In the genomic region with DNA sequence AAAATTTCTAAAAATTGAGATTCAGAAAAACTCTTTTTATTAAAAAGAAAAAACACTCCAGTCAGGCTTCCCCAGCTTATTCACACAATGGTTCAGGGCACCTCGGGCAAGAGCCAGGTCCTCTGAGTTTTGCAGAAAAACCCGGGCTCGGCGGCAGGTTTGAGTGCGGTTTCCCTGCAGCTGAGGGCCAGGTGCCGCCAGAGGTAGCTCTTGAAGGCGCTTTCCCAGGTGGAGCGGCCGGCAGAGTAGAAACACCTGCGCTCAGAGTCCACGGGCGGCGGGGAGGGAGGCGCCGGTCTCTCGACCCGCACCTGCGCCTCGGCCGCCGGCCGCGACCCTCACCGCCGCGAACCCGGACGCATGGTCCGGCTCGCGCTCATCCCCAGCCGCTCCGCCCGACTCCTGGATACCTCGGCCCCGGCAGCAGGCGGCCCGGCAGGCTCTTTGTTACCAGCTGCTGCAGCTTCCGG, we compare ENCODE assay signal across 9 cellular contexts. TPM values are rescaled to one million over a fixed set of nuclear protein-coding genes. Genes with fewer than 3 reads are reported as not detected.
DNase-seq lines count a peak whose midpoint lies in the region; ATAC-seq, FAIRE-seq and TF ChIP-seq lines count a peak whose summit lies in the region.
"Had no signal": no experiment of that assay in that cellular context is flagged by ENCODE, and none has a peak within 500 bp of the region (broad histone marks: within the 10 kb centered on the region; RNA-seq: fewer than 3 reads in every experiment).

No MANE protein-coding gene starts in this region.

- intact Hi-C loops in kidney (cut with DNase I) (no loop called here), stomach (cut with DNase I; ENCODE audit: low total_unique reads) (no loop called here)

- no peaks in the 10 kb centered on the region for H3K9me3 Mint-ChIP-seq in activated naive CD4-positive, alpha-beta T cell treated with anti-CD3 and anti-CD28 coated beads, Interleukin-2, amount 50 U/mL, for 24 hours

- H3K9me3 ChIP-seq in kidney (ENCODE audit: control insufficient read depth in 1 of 2, low read length in 2 of 2) (no peaks in the 10 kb centered on the region), stomach (no peaks in the 10 kb centered on the region)

- ATAC-seq in GM18870 (IDR thresholded peaks at IDR 0.05; ENCODE audit: unreplicated experiment) (peak; percentile 14), HG03575 (IDR thresholded peaks at IDR 0.05; ENCODE audit: extremely low read depth, insufficient number of reproducible peaks, low FRiP score, unreplicated experiment) (peak; percentile 2), GM18505 (IDR thresholded peaks at IDR 0.05; ENCODE audit: unreplicated experiment) (no peak)

- no peaks in the 10 kb centered on the region for H3K27me3 ChIP-seq in stomach

- H3K27ac Mint-ChIP-seq in activated naive CD4-positive, alpha-beta T cell treated with anti-CD3 and anti-CD28 coated beads, Interleukin-2, amount 50 U/mL, for 24 hours: peak overlapping the region; percentile 89

- no peak for TF ChIP-seq CTCF in AG10803 (conservative IDR thresholded peaks at IDR 0.05; ENCODE audit: low read length)
- no peak for TF ChIP-seq CTCF in kidney (IDR thresholded peaks at IDR 0.05; ENCODE audit: borderline replicate concordance, extremely low read depth, insufficient read depth)
- no peak for TF ChIP-seq CTCF in stomach (IDR thresholded peaks at IDR 0.05)

- no peak for TF ChIP-seq EP300 in stomach (IDR thresholded peaks at IDR 0.05)

- peak overlapping the region; percentile 66 to 81 for H3K27ac ChIP-seq in kidney (ENCODE audit: low read depth in 2 of 2, low read length in 2 of 2)
- H3K27ac ChIP-seq in stomach: peak overlapping the region; percentile 85 to 95 (median 92)

- 0 to 2% (median 0%) methylated on average over 14 to 39 of the region's 39 CpGs for WGBS in stomach, 5 donors

- no peak for DNase-seq in AG10803 (ENCODE audit: low read depth)
- no peak for DNase-seq in kidney
- DNase-seq in stomach: no peak
- no peak for DNase-seq in GF-D8 (lab: John Stamatoyannopoulos, UW)

- peak overlapping the region; percentile 17 to 83 for H3K9ac ChIP-seq in kidney (ENCODE audit: low read length in 2 of 2)

- H3K4me1 ChIP-seq in kidney (ENCODE audit: control insufficient read depth in 1 of 2, insufficient read depth in 1 of 2, low read depth in 1 of 2, low read length in 2 of 2) (peaks cover 9 to 22% of the 10 kb centered on the region in 2 donors), stomach (peaks cover 31 to 67% (median 48%) of the 10 kb centered on the region in 4 donors)

- FAIRE-seq in kidney (lab: Jason Lieb, UNC): no peak

- peaks cover 48% of the 10 kb centered on the region for H3K4me1 Mint-ChIP-seq in activated naive CD4-positive, alpha-beta T cell treated with anti-CD3 and anti-CD28 coated beads, Interleukin-2, amount 50 U/mL, for 24 hours

- H3K36me3 ChIP-seq in kidney (ENCODE audit: control insufficient read depth in 1 of 2, insufficient read depth in 2 of 2, low read length in 2 of 2) (no peaks in the 10 kb centered on the region), stomach (peaks cover 0 to 6% (median 0%) of the 10 kb centered on the region in 4 donors)

- H3K4me3 Mint-ChIP-seq in activated naive CD4-positive, alpha-beta T cell treated with anti-CD3 and anti-CD28 coated beads, Interleukin-2, amount 50 U/mL, for 24 hours: peak overlapping the region; percentile 96

- H3K27me3 Mint-ChIP-seq in activated naive CD4-positive, alpha-beta T cell treated with anti-CD3 and anti-CD28 coated beads, Interleukin-2, amount 50 U/mL, for 24 hours: no peaks in the 10 kb centered on the region

- H3K36me3 Mint-ChIP-seq in activated naive CD4-positive, alpha-beta T cell treated with anti-CD3 and anti-CD28 coated beads, Interleukin-2, amount 50 U/mL, for 24 hours: peaks cover 2% of the 10 kb centered on the region

- TF ChIP-seq POLR2A in stomach (IDR thresholded peaks at IDR 0.05) (no peak), GM18505 (IDR thresholded peaks at IDR 0.05; ENCODE audit: borderline replicate concordance, extremely low read depth, insufficient read depth, insufficient read length) (no peak)

- H3K4me3 ChIP-seq in AG10803 (ENCODE audit: low read length) (peak overlapping the region; percentile 91), kidney (ENCODE audit: low read length in 2 of 2) (peak overlapping the region; percentile 76 to 96), stomach (peak overlapping the region; percentile 80 to 93 (median 91))

RNA-seq across cellular contexts. Expression of a gene that starts 0.4 kb away (rescaled TPM):
- total RNA-seq in kidney: 26.3 TPM
- 9.0 TPM for polyA plus RNA-seq in kidney (ENCODE audit: insufficient read depth, low read depth, low replicate concordance)
- total RNA-seq in stomach: 100 to 1,000 TPM in 1 of 5 donors, 10 to 100 TPM in 4; 10.3 to 176 (median 27.5) TPM
- 10 to 100 TPM in 2 of 3 donors, 1 to 10 TPM in 1; 5.7 to 10.3 (median 10.1) TPM for polyA plus RNA-seq in stomach

RNA-seq across cellular contexts. Expression of a gene that starts 0.8 kb away (rescaled TPM):
- total RNA-seq in kidney: 30.4 TPM
- 12.6 TPM for polyA plus RNA-seq in kidney (ENCODE audit: insufficient read depth, low read depth, low replicate concordance)
- total RNA-seq in stomach: 10 to 100 TPM in 4 of 5 donors, 1 to 10 TPM in 1; 4.1 to 74.4 (median 20.3) TPM
- 1 to 10 TPM; 4.4 to 8.5 (median 5.7) TPM for polyA plus RNA-seq in stomach

RNA-seq across cellular contexts. Expression of a gene that starts 46.8 kb away (rescaled TPM):
- total RNA-seq in kidney: not detected
- polyA plus RNA-seq in kidney (ENCODE audit: insufficient read depth, low read depth, low replicate concordance): not detected
- not detected for total RNA-seq in stomach
- not detected for polyA plus RNA-seq in stomach
- total RNA-seq: RPMI7951 had no signal
